In genomic region chr5:142981475-142981874, GRCh38 we compare ENCODE assay signal across 9 cellular contexts.
DNase-seq lines count a peak whose midpoint lies in the region; ATAC-seq and TF ChIP-seq lines count a peak whose summit lies in the region.
"Had no signal": no experiment of that assay in that cellular context is flagged by ENCODE, and none has a peak within 500 bp of the region (broad histone marks: within the 10 kb centered on the region; RNA-seq: fewer than 3 reads in every experiment).

No MANE protein-coding gene starts in this region.

- H3K27me3 Mint-ChIP-seq in activated T-helper 17 cell treated with anti-CD3 and anti-CD28 coated beads, Interleukin-2, amount 50 U/mL, for 72 hours, result no peaks in the 10 kb centered on the region

- peak overlapping the region; percentile 13 for H3K4me3 Mint-ChIP-seq in activated T-helper 17 cell treated with anti-CD3 and anti-CD28 coated beads, Interleukin-2, amount 50 U/mL, for 72 hours
- H3K4me3 Mint-ChIP-seq: endodermal cell had no signal

- H3K4me3 ChIP-seq in spleen, result no peak overlapping the region

- no peak for TF ChIP-seq CTCF in spleen (IDR thresholded peaks at IDR 0.05 in 8 of 11, conservative IDR thresholded peaks at IDR 0.05 in 3 of 11)

- H3K27me3 ChIP-seq in spleen (replicated peaks in 1 of 7), result no peaks in the 10 kb centered on the region

- peaks cover 26% of the 10 kb centered on the region for H3K4me1 Mint-ChIP-seq in activated T-helper 17 cell treated with anti-CD3 and anti-CD28 coated beads, Interleukin-2, amount 50 U/mL, for 72 hours

- H3K36me3 Mint-ChIP-seq in activated T-helper 17 cell treated with anti-CD3 and anti-CD28 coated beads, Interleukin-2, amount 50 U/mL, for 72 hours (ENCODE audit: low read depth), result no peaks in the 10 kb centered on the region

- H3K27ac Mint-ChIP-seq in activated T-helper 17 cell treated with anti-CD3 and anti-CD28 coated beads, Interleukin-2, amount 50 U/mL, for 72 hours, result no peak overlapping the region

- no peaks in the 10 kb centered on the region for H3K9me3 ChIP-seq in spleen

- H3K27ac ChIP-seq in spleen, result peak overlapping the region in 6 of 8 donors; percentile 33 to 69 (median 61)

- in situ Hi-C loops in ACHN (cut with HindIII; ENCODE audit: low pct_ligation_motif_present, low pct_unique_long_range_greater_than_20kb, low sequenced_read_pairs), result no loop called here

- no peak for TF ChIP-seq POLR2A in spleen (IDR thresholded peaks at IDR 0.05)

- H3K36me3 ChIP-seq in spleen, result no peaks in the 10 kb centered on the region

- WGBS in spleen, 5 donors, result 15 to 32% (median 19%) methylated on average over 5 of the region's 5 CpGs

- H3K9me3 Mint-ChIP-seq in activated T-helper 17 cell treated with anti-CD3 and anti-CD28 coated beads, Interleukin-2, amount 50 U/mL, for 72 hours, result no peaks in the 10 kb centered on the region

- intact Hi-C loops in left ventricle myocardium superior (cut with micrococcal nuclease) (no loop called here), spleen (cut with DNase I; ENCODE audit: low total_unique reads) (no loop called here)

- DNase-seq in NCI-H1694 treated with DMSO at 0.1 percent for 48 hours (lab: John Stamatoyannopoulos, UW) (peak; percentile 12), NCI-H1694 (lab: John Stamatoyannopoulos, UW) (no peak), left ventricle myocardium superior (no peak), spleen (no peak), ACHN (no peak)

- H3K4me1 ChIP-seq in spleen, result peaks cover 21 to 81% (median 61%) of the 10 kb centered on the region in 6 donors

- ATAC-seq in activated T-helper 17 cell treated with anti-CD3 and anti-CD28 coated beads, Interleukin-2, amount 50 U/mL, for 72 hours (replicated peaks), result no peak
- ATAC-seq in left ventricle myocardium superior (peak; percentile 18), HG02885 (IDR thresholded peaks at IDR 0.05; ENCODE audit: poor library complexity, unreplicated experiment) (no peak), GM21360 (IDR thresholded peaks at IDR 0.05; ENCODE audit: unreplicated experiment) (no peak)
